12 cellular contexts compared by ENCODE assay signal in genomic region chrX:10754445-10754844, GRCh38.
DNase-seq lines count a peak whose midpoint lies in the region; ATAC-seq and TF ChIP-seq lines count a peak whose summit lies in the region.
"Had no signal": no experiment of that assay in that cellular context is flagged by ENCODE, and none has a peak within 500 bp of the region (broad histone marks: within the 10 kb centered on the region; RNA-seq: fewer than 3 reads in every experiment).

No MANE protein-coding gene starts in this region.

- peaks cover 4% of the 10 kb centered on the region; the same call in 1 of the 2 replicates for H3F3A ChIP-seq in GM23338 (replicated peaks; ENCODE audit: low read depth)

- no peaks in the 10 kb centered on the region for H3K36me3 ChIP-seq in GM23338 (ENCODE audit: insufficient read depth)
- no peaks in the 10 kb centered on the region for H3K36me3 ChIP-seq in SJSA1
- H3K36me3 ChIP-seq in mesodermal cell (ENCODE audit: control insufficient read depth, insufficient read depth, low read length): no peaks in the 10 kb centered on the region
- H3K36me3 ChIP-seq in thoracic aorta: no peaks in the 10 kb centered on the region
- H3K36me3 ChIP-seq in tibial artery: no peaks in the 10 kb centered on the region
- H3K36me3 ChIP-seq: BLaER1 treated with 17β-estradiol and CSF1 and Interleukin-3, amounts not matched to agents 10 nM and 100 nM; HAP-1 had no signal

- H3K9me3 ChIP-seq in SJSA1 (replicated peaks) (no peaks in the 10 kb centered on the region), mesodermal cell (ENCODE audit: control insufficient read depth, low read length) (no peaks in the 10 kb centered on the region), thoracic aorta (no peaks in the 10 kb centered on the region), tibial artery (no peaks in the 10 kb centered on the region)
- H3K9me3 ChIP-seq: HAP-1 had no signal

- H3K4me1 ChIP-seq in GM23338 (ENCODE audit: insufficient read depth): peaks cover 26% of the 10 kb centered on the region; the same call in 1 of the 2 replicates
- H3K4me1 ChIP-seq in SJSA1 (replicated peaks): peaks cover 30% of the 10 kb centered on the region
- peaks cover 27% of the 10 kb centered on the region for H3K4me1 ChIP-seq in mesodermal cell (ENCODE audit: control insufficient read depth, insufficient read depth, low read length, poor library complexity, severe bottlenecking)
- peaks cover 0 to 15% of the 10 kb centered on the region in 2 donors for H3K4me1 ChIP-seq in thoracic aorta (ENCODE audit: control insufficient read depth in 1 of 2, low read depth in 2 of 2)
- H3K4me1 ChIP-seq in tibial artery: peaks cover 0 to 12% (median 0%) of the 10 kb centered on the region in 4 donors

- H3K4me3 Mint-ChIP-seq in GM23338: no peak overlapping the region

- ATAC-seq in GM23338 (no peak), thoracic aorta (ENCODE audit: insufficient number of reproducible peaks, low FRiP score, low read depth) (no peak), HG03565 (IDR thresholded peaks at IDR 0.05; ENCODE audit: unreplicated experiment) (no peak)
- ATAC-seq: Right ventricle myocardium inferior had no signal

- DNase-seq in GM23338 (ENCODE audit: low spot score): no peak
- DNase-seq in SJSA1 (ENCODE audit: low read depth in 1 of 2, low spot score in 2 of 2): no peak
- DNase-seq in thoracic aorta (ENCODE audit: low spot score): no peak
- DNase-seq in tibial artery: no peak
- no peak for DNase-seq in DMS153 (lab: John Stamatoyannopoulos, UW)
- DNase-seq: NCI-H146, NCI-H2107 had no signal

- TF ChIP-seq CTCF in GM23338 (conservative IDR thresholded peaks at IDR 0.05; ENCODE audit: low read depth in 2 of 2) (no peak), thoracic aorta (IDR thresholded peaks at IDR 0.05) (no peak), tibial artery (IDR thresholded peaks at IDR 0.05) (no peak)

- H3K27me3 ChIP-seq in GM23338 (ENCODE audit: insufficient read depth): no peaks in the 10 kb centered on the region
- H3K27me3 ChIP-seq in SJSA1 (replicated peaks): no peaks in the 10 kb centered on the region
- no peaks in the 10 kb centered on the region for H3K27me3 ChIP-seq in thoracic aorta (replicated peaks; ENCODE audit: insufficient read depth)
- no peaks in the 10 kb centered on the region for H3K27me3 ChIP-seq in tibial artery

- peaks cover 35% of the 10 kb centered on the region for H3K4me1 Mint-ChIP-seq in GM23338

- H3K9me2 ChIP-seq in GM23338 (ENCODE audit: insufficient read depth): no peaks in the 10 kb centered on the region

- no peaks in the 10 kb centered on the region for H3K27me3 Mint-ChIP-seq in GM23338 (ENCODE audit: insufficient read depth, low read depth, poor library complexity)

- H4K20me1 ChIP-seq in GM23338 (replicated peaks; ENCODE audit: insufficient read depth): no peaks in the 10 kb centered on the region
- H4K20me1 ChIP-seq: BLaER1 treated with 17β-estradiol and CSF1 and Interleukin-3, amounts not matched to agents 10 nM and 100 nM had no signal

- H3K4me2 ChIP-seq in GM23338: no peak overlapping the region

- no CpG with 5 or more reads among the region's 6 CpGs for WGBS in mesodermal cell (ENCODE audit: insufficient coverage in 2 of 2), 2 experiments

- H2AFZ ChIP-seq in GM23338: no peak overlapping the region

- no peaks in the 10 kb centered on the region for H3K9me3 Mint-ChIP-seq in GM23338

- peak overlapping the region; percentile 91 for H3K27ac ChIP-seq in GM23338 (ENCODE audit: low read depth)
- H3K27ac ChIP-seq in SJSA1: peak overlapping the region; percentile 85
- peak overlapping the region; percentile 36 for H3K27ac ChIP-seq in mesodermal cell (ENCODE audit: low read depth, low read length, severe bottlenecking)
- peak overlapping the region; percentile 44 to 50 for H3K27ac ChIP-seq in thoracic aorta
- no peak overlapping the region for H3K27ac ChIP-seq in tibial artery
- H3K27ac ChIP-seq: BLaER1 treated with 17β-estradiol and CSF1 and Interleukin-3, amounts not matched to agents 10 nM and 100 nM had no signal

- intact Hi-C loops in tibial artery (cut with DNase I; ENCODE audit: low total_unique reads): no loop called here

- no peaks in the 10 kb centered on the region for H3K79me2 ChIP-seq in GM23338 (replicated peaks; ENCODE audit: insufficient read depth)

- H3K27ac Mint-ChIP-seq in GM23338: no peak overlapping the region

- H3K36me3 Mint-ChIP-seq in GM23338 (ENCODE audit: low read depth): peaks cover 3% of the 10 kb centered on the region; the same call in 1 of the 3 replicates

- H3K4me3 ChIP-seq in GM23338 (no peak overlapping the region), SJSA1 (no peak overlapping the region), mesodermal cell (ENCODE audit: extremely low read depth, insufficient read depth, low read length, poor library complexity, severe bottlenecking) (no peak overlapping the region), thoracic aorta (no peak overlapping the region), tibial artery (no peak overlapping the region)
- H3K4me3 ChIP-seq: BLaER1 treated with 17β-estradiol and CSF1 and Interleukin-3, amounts not matched to agents 10 nM and 100 nM; HAP-1 had no signal

TF ChIP-seq in GM23338, 12 proteins besides CTCF, POLR2A, EP300 and RAD21 (continues in another document):
- no peak for TF ChIP-seq CREB1 (CRISPR knock-in tag; IDR thresholded peaks at IDR 0.05; ENCODE audit: low read depth)
- no peak for TF ChIP-seq EZH2phosphoT487 (IDR thresholded peaks at IDR 0.05; ENCODE audit: unreplicated experiment)
- TF ChIP-seq NANOG (IDR thresholded peaks at IDR 0.05; ENCODE audit: borderline replicate concordance): no peak
- TF ChIP-seq ZNF114 (CRISPR knock-in tag; IDR thresholded peaks at IDR 0.05): no peak
- TF ChIP-seq EZH2 (IDR thresholded peaks at IDR 0.05; ENCODE audit: low read depth, unreplicated experiment): no peak
- no peak for TF ChIP-seq ETS1 (IDR thresholded peaks at IDR 0.05)
- no peak for TF ChIP-seq POLR2AphosphoS5 (IDR thresholded peaks at IDR 0.05; ENCODE audit: low read depth)
- no peak for TF ChIP-seq ZNF331 (CRISPR knock-in tag; IDR thresholded peaks at IDR 0.05; ENCODE audit: low read depth)

Comparison
In these comparisons a context has a peak if more than half of its experiments do, and no peak if none do; other contexts are left out.
1. H3K27ac ChIP-seq: peak in GM23338 (single experiment), SJSA1 (single experiment), mesodermal cell (single experiment) and thoracic aorta (2 of 2); none in tibial artery (0 of 2).